Comparison of ENCODE assay signal across 6 cellular contexts in the genomic region with DNA sequence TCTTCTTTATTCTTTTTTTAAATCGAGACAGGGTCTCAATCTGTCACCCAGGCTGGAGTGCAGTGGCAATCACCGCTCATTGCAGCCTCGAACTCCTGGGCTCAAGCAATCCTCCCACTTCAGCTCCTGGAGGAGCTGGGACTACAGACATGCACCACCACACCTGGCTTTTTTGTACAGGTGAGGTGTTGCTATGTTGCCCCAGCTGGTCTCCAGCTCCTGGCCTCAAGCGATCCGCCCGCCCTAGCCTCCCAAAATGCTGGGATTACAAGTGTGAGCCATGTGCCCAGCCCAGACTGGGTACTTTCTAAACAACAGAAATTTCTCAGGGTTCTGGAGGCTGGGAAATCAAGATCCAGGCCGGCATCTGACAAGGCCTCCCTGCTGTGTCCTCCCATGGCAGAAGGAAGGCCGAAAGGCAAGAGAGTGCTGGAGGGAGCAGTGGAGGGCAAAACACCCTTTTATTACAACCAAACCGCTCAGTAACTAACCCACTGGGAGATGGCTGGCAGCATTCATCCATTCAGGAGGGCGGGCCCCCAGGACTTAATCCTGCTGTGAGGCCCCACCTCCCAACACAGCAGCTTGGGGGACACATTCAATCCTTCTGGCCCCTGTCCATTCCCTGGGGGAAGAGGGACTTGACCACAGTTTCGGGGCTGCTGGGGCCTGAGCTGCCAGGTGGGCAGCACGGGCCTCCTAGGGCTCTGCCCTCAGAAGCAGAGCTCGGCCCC.
DNase-seq lines count a peak whose midpoint lies in the region; ATAC-seq and TF ChIP-seq lines count a peak whose summit lies in the region.
"Not testable (repeated sequence)": the region's sequence is repeated elsewhere in the genome, so short reads cannot be mapped to it uniquely, and the experiment has no call there.

No MANE protein-coding gene starts in this region.

- not testable (repeated sequence) for H3K4me1 ChIP-seq in right atrium auricular region, upper lobe of right lung

- intact Hi-C loops in upper lobe of right lung (cut with DNase I), result not testable (repeated sequence)

- not testable (repeated sequence) for H3K9me3 Mint-ChIP-seq in osteocyte (ENCODE audit: unreplicated experiment)

- not testable (repeated sequence) for TF ChIP-seq CTCF in right atrium auricular region (IDR thresholded peaks at IDR 0.05); osteocyte (IDR thresholded peaks at IDR 0.05); upper lobe of right lung (IDR thresholded peaks at IDR 0.05)

- H3K9me3 ChIP-seq in right atrium auricular region, upper lobe of right lung: not testable (repeated sequence)

- not testable (repeated sequence) for H3K4me3 ChIP-seq in right atrium auricular region, upper lobe of right lung

- ATAC-seq in upper lobe of right lung, result not testable (repeated sequence)

- not testable (repeated sequence) for H3K27ac ChIP-seq in right atrium auricular region, upper lobe of right lung

- H3K27me3 ChIP-seq in right atrium auricular region, upper lobe of right lung: not testable (repeated sequence)

- H3K36me3 ChIP-seq in right atrium auricular region, upper lobe of right lung: not testable (repeated sequence)

- not testable (repeated sequence) for H3K4me3 Mint-ChIP-seq in osteocyte (ENCODE audit: unreplicated experiment)

- peak; percentile 8 for DNase-seq in D341Med (ENCODE audit: low spot score)
- peak; percentile 11 for DNase-seq in NCI-H82 (lab: John Stamatoyannopoulos, UW)
- peak; percentile 20 for DNase-seq in ecto neural progenitor cell (ENCODE audit: low spot score)
- peak; percentile 52 for DNase-seq in right atrium auricular region (ENCODE audit: low spot score)
- peak; percentile 83 for DNase-seq in osteocyte (ENCODE audit: extremely low spot score, unreplicated experiment)
- peak; percentile 58 for DNase-seq in upper lobe of right lung

- H3K27me3 Mint-ChIP-seq in osteocyte (ENCODE audit: unreplicated experiment), result not testable (repeated sequence)

- not testable (repeated sequence) for H3K27ac Mint-ChIP-seq in osteocyte (ENCODE audit: unreplicated experiment)

- not testable (repeated sequence) for H3K36me3 Mint-ChIP-seq in osteocyte (ENCODE audit: unreplicated experiment)

- H3K4me1 Mint-ChIP-seq in osteocyte (ENCODE audit: unreplicated experiment), result not testable (repeated sequence)

Comparison
In these comparisons a context has a peak if more than half of its experiments do, and no peak if none do; other contexts are left out.
1. DNase-seq: peak in every context shown above with its lines; median percentile 83 in osteocyte; 58 in upper lobe of right lung; 52 in right atrium auricular region; 20 in ecto neural progenitor cell; 11 in NCI-H82; 8 in D341Med.